Comparison of ENCODE assay signal across 8 cellular contexts in the genomic region with DNA sequence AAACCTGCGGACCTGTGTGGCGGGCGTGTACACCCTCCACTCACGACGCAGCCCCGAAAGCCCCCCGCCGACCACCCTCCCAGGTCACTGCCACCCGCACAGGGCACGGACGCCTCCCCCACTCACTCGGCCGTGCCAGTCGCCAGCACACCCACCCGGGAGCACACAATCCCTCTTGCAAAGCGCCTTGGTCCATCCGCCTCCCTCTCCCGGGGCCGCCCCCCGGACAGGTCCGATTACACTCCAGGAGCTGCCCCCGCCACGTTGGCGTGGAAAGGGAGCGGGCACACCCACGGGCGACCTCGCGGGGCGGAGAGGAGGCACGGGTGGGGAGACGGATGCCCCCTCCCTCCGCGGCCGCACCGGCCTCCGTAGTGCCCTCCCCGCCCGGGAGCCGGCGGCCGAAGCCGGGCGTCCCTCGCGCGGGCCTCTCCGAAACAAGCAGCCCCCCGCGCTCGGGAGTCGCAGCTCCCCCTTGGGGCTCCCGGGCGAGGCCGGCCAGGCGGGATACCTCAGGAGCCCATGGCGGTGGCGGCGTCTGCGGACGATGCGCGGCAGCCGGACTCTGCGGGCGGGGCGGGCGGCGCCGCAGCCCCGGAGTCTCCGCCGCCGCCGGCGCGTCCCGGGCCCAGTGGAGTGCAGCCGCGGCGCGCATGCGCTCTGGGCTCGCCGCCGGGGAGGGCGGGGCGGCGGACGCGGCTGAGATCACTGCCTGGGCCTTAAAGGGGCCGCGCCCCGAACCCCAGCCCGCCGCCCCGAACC. TPM values are rescaled to one million over a fixed set of nuclear protein-coding genes. Genes with fewer than 3 reads are reported as not detected.
A peak's percentile ranks its signal among the peaks of the same experiment; 100 is the strongest.
DNase-seq lines count a peak whose midpoint lies in the region; ATAC-seq and TF ChIP-seq lines count a peak whose summit lies in the region.

A gene (minus strand): TSS at position 638 of the 762 bp plus-strand sequence. CDS start 25,049 bp downstream, outside the sequence.

- H3K56ac ChIP-seq in H9 (ENCODE audit: insufficient read length, low read depth, low read length): no peak within 1 kb of the TSS

- H3K79me2 ChIP-seq in H9 (ENCODE audit: insufficient read depth, low read length): peaks cover 21% of the 10 kb centered on the region; the same call in 1 of the 2 replicates

- no peak within 1 kb of the TSS for H2AFZ ChIP-seq in H9 (ENCODE audit: low read length)

- no peaks in the 10 kb centered on the region for H3K9me3 ChIP-seq in H9 (ENCODE audit: control insufficient read depth, low read depth, low read length)

- peak within 1 kb of the TSS; percentile 74 for H3K14ac ChIP-seq in H9 (ENCODE audit: insufficient read depth, low read length)

- H3K4me1 Mint-ChIP-seq in H9: peaks cover 37 to 41% of the 10 kb centered on the region in 2 experiments

- H3T11ph ChIP-seq in H9 (ENCODE audit: low read length): no peak within 1 kb of the TSS

- peaks cover 0 to 21% (median 6%) of the 10 kb centered on the region in 3 experiments; a peak in 5 of 7 replicates for H3K36me3 Mint-ChIP-seq in H9 (ENCODE audit: insufficient read depth in 1 of 3, low read depth in 3 of 3)

- peak within 1 kb of the TSS in 2 of 3 experiments; percentile 52 to 90; a peak in 1 of 7 replicates for H3K27ac Mint-ChIP-seq in H9

- no peak within 1 kb of the TSS for H4K91ac ChIP-seq in H9 (ENCODE audit: insufficient read length, low read depth, low read length)

- no peak for ATAC-seq in HG03378 (IDR thresholded peaks at IDR 0.05; ENCODE audit: unreplicated experiment)

- no peak within 1 kb of the TSS for H2AK5ac ChIP-seq in H9 (ENCODE audit: insufficient read length, low read length)

- H3K27me3 ChIP-seq in H9 (ENCODE audit: insufficient read depth, low read length): no peaks in the 10 kb centered on the region

- peaks cover 10% of the 10 kb centered on the region for H3K79me1 ChIP-seq in H9 (ENCODE audit: insufficient read depth, low read depth, low read length, poor library complexity, severe bottlenecking)

- H2BK15ac ChIP-seq in H9 (ENCODE audit: low read depth, low read length): no peak within 1 kb of the TSS

- no peak within 1 kb of the TSS for H3K4ac ChIP-seq in H9 (ENCODE audit: low read depth, low read length)

- no peak within 1 kb of the TSS for H2BK12ac ChIP-seq in H9 (ENCODE audit: insufficient read length, low read depth, low read length)

- peak within 1 kb of the TSS; percentile 85 to 93 for H3K4me3 Mint-ChIP-seq in H9

- no peak for TF ChIP-seq CTCF in H9 (conservative IDR thresholded peaks at IDR 0.05)

- H4K5ac ChIP-seq in H9 (ENCODE audit: insufficient read length, low read depth, low read length): no peak within 1 kb of the TSS

- H2BK120ac ChIP-seq in H9 (ENCODE audit: low read depth, low read length, poor library complexity, severe bottlenecking): no peak within 1 kb of the TSS

- H3K9ac ChIP-seq in H9 (ENCODE audit: extremely low read depth, insufficient read length, low read length): peak within 1 kb of the TSS; percentile 66

- no peaks in the 10 kb centered on the region for H4K20me1 ChIP-seq in H9 (ENCODE audit: control insufficient read depth, insufficient read depth, insufficient read length)

- H3K9me3 Mint-ChIP-seq in H9: no peaks in the 10 kb centered on the region

- no CpG with 5 or more reads among the region's 97 CpGs for WGBS in H9 (ENCODE audit: extremely low coverage, insufficient read length, low lambda C conversion rate)

- H2BK5ac ChIP-seq in H9 (ENCODE audit: insufficient read length, low read length): no peak within 1 kb of the TSS

- DNase-seq in GF-D8 (lab: John Stamatoyannopoulos, UW): peak; percentile 23
- DNase-seq in H9: peak; percentile 66
- DNase-seq in NCI-H146 treated with DMSO at 0.1 percent for 48 hours (lab: John Stamatoyannopoulos, UW; ENCODE audit: unreplicated experiment): peak; percentile 9
- peak; percentile 62 to 65 for DNase-seq in activated CD4-positive, alpha-beta T cell treated with anti-CD3 and anti-CD28 coated beads for 24 hours (ENCODE audit: low read depth in 2 of 2)
- DNase-seq in cerebellum (ENCODE audit: low spot score): peak; percentile 95
- peak; percentile 49 for DNase-seq in kidney glomerular epithelial cell (lab: John Stamatoyannopoulos, UW)
- peak; percentile 83 for DNase-seq in stimulated activated CD4-positive, alpha-beta T cell treated with anti-CD3 and anti-CD28 coated beads, Interleukin-15, amount 100 ng/mL, for 24 hours

- peaks cover 5% of the 10 kb centered on the region for H3K27me3 Mint-ChIP-seq in H9 (ENCODE audit: low read depth)

- H3K23me2 ChIP-seq in H9 (ENCODE audit: insufficient read length, low read depth, low read length, poor library complexity, severe bottlenecking): peaks cover 7% of the 10 kb centered on the region

- H3K4me2 ChIP-seq in H9 (ENCODE audit: insufficient read depth, insufficient read length, low read length): peak within 1 kb of the TSS; percentile 75

- no peak within 1 kb of the TSS for H3K27ac ChIP-seq in H9 (ENCODE audit: insufficient read length, low read depth, low read length)

- peak within 1 kb of the TSS; percentile 1 for H3K18ac ChIP-seq in H9 (ENCODE audit: insufficient read length, low read depth, low read length)

- H2BK20ac ChIP-seq in H9 (ENCODE audit: low read depth, low read length, poor library complexity, severe bottlenecking): no peak within 1 kb of the TSS

- H4K8ac ChIP-seq in H9 (replicated peaks; ENCODE audit: insufficient read length, low read depth, low read length): no peak within 1 kb of the TSS

- peaks cover 9% of the 10 kb centered on the region for H3K4me1 ChIP-seq in H9 (ENCODE audit: insufficient read depth, low read length)

- no peak within 1 kb of the TSS for H3K23ac ChIP-seq in H9 (ENCODE audit: insufficient read length, low read depth, low read length)

RNA-seq across cellular contexts. Expression of the gene that starts here (rescaled TPM):
- total RNA-seq in H9 (2021) (51.7 and 58.5 TPM in 2 replicates), cerebellum (23.8 TPM)

Comparison
In these comparisons a context has a peak if more than half of its experiments do, and no peak if none do; other contexts are left out.
1. DNase-seq: peak in every context shown above with its lines; median percentile 95 in cerebellum; 83 in stimulated activated CD4-positive, alpha-beta T cell treated with anti-CD3 and anti-CD28 coated beads, Interleukin-15, amount 100 ng/mL, for 24 hours; 66 in H9; 64 in activated CD4-positive, alpha-beta T cell treated with anti-CD3 and anti-CD28 coated beads for 24 hours; 49 in kidney glomerular epithelial cell; 23 in GF-D8; 9 in NCI-H146 treated with DMSO at 0.1 percent for 48 hours.